23 cellular contexts compared by ENCODE assay signal in the genomic region with DNA sequence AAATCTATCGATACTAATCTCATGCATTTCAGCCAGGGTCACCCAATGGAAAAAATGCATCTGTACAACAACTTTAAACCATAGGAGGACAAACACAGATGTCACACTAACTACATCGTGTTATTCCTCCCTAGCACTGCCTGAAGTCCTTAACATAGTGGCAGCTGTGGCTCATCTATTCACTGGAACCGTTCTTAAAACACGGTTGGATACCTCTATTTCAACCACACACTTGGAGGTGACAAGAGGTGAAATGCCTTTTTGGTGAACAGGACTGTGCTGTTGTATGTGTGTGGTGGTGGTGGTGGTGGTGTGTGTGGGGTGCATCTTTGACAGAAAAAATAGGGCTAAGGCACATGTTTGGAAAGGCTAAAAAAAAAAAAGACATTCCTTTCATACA.
A peak's percentile ranks its signal among the peaks of the same experiment; 100 is the strongest.
DNase-seq lines count a peak whose midpoint lies in the region; ATAC-seq and TF ChIP-seq lines count a peak whose summit lies in the region.
"Had no signal": no experiment of that assay in that cellular context is flagged by ENCODE, and none has a peak within 500 bp of the region (broad histone marks: within the 10 kb centered on the region; RNA-seq: fewer than 3 reads in every experiment).

No MANE protein-coding gene starts in this region.

- no peaks in the 10 kb centered on the region for H3K36me3 Mint-ChIP-seq in activated naive CD4-positive, alpha-beta T cell treated with anti-CD3 and anti-CD28 coated beads, Interleukin-2, amount 50 U/mL, for 72 hours
- H3K36me3 Mint-ChIP-seq: activated CD4-positive, alpha-beta memory T cell treated with anti-CD3 and anti-CD28 coated beads for 36 hours had no signal

- H3K4me1 ChIP-seq in ACC112 (ENCODE audit: control insufficient read depth, insufficient read depth, low read length, unreplicated experiment): peaks cover 66% of the 10 kb centered on the region
- H3K4me1 ChIP-seq in adipocyte (ENCODE audit: control insufficient read depth, insufficient read depth, low read length): peaks cover 52% of the 10 kb centered on the region
- H3K4me1 ChIP-seq in adrenal gland (replicated peaks in 1 of 2): peaks cover 0 to 10% of the 10 kb centered on the region in 2 donors
- H3K4me1 ChIP-seq: body of pancreas had no signal

- H2AFZ ChIP-seq in ACC112 (ENCODE audit: low read length, unreplicated experiment): peak overlapping the region; percentile 31

- H3K9me3 ChIP-seq in adipocyte (ENCODE audit: control insufficient read depth, low read length): no peaks in the 10 kb centered on the region
- no peaks in the 10 kb centered on the region for H3K9me3 ChIP-seq in adrenal gland (replicated peaks in 1 of 3)
- H3K9me3 ChIP-seq: body of pancreas, sigmoid colon, thyroid gland had no signal

- TF ChIP-seq POLR2A in adrenal gland (IDR thresholded peaks at IDR 0.05): no peak

- intact Hi-C loops in adrenal gland (cut with DNase I): no loop called here

- H3K9me3 Mint-ChIP-seq in activated naive CD4-positive, alpha-beta T cell treated with anti-CD3 and anti-CD28 coated beads, Interleukin-2, amount 50 U/mL, for 72 hours: no peaks in the 10 kb centered on the region
- H3K9me3 Mint-ChIP-seq: activated B cell treated with CpG ODN at 0.5 μM for 24 hours; activated CD4-positive, alpha-beta memory T cell treated with anti-CD3 and anti-CD28 coated beads for 36 hours; activated naive CD4-positive, alpha-beta T cell treated with anti-CD3 and anti-CD28 coated beads for 36 hours had no signal

- H3K9ac ChIP-seq in adipocyte (ENCODE audit: low read length): peak overlapping the region; percentile 3

- H3K27me3 ChIP-seq in ACC112 (ENCODE audit: insufficient read depth, low read length) (no peaks in the 10 kb centered on the region), adipocyte (replicated peaks; ENCODE audit: control insufficient read depth, insufficient read depth, low read length) (no peaks in the 10 kb centered on the region), layer of hippocampus (ENCODE audit: control insufficient read depth, insufficient read depth, low read length) (no peaks in the 10 kb centered on the region), adrenal gland (no peaks in the 10 kb centered on the region), H7 (ENCODE audit: control insufficient read depth, insufficient read depth, low read length) (no peaks in the 10 kb centered on the region)
- H3K27me3 ChIP-seq: body of pancreas, sigmoid colon, thyroid gland had no signal

- 0 out of 2 replicates have a peak overlapping the region, but pooled peaks have one; percentile 2 for H3K4me3 ChIP-seq in ACC112 (ENCODE audit: low read depth, low read length)
- peak overlapping the region; percentile 5 for H3K4me3 ChIP-seq in adipocyte (ENCODE audit: low read length)
- no peak overlapping the region for H3K4me3 ChIP-seq in adrenal gland
- no peak overlapping the region for H3K4me3 ChIP-seq in H7 (ENCODE audit: insufficient read depth, low read depth, low read length)
- H3K4me3 ChIP-seq: body of pancreas, sigmoid colon, thyroid gland had no signal

- peak; percentile 20 for DNase-seq in GM04503 (ENCODE audit: low read depth)
- DNase-seq in adipocyte (ENCODE audit: low read depth): no peak
- DNase-seq in adrenal gland: no peak
- DNase-seq in H7: no peak
- DNase-seq in activated naive CD4-positive, alpha-beta T cell treated with anti-CD3 and anti-CD28 coated beads, Interleukin-2, amount 50 U/mL, for 72 hours (ENCODE audit: low spot score in 2 of 2): no peak
- DNase-seq: activated B cell treated with CpG ODN at 0.5 μM for 24 hours; activated CD4-positive, alpha-beta memory T cell treated with anti-CD3 and anti-CD28 coated beads for 36 hours; activated naive CD4-positive, alpha-beta T cell treated with anti-CD3 and anti-CD28 coated beads for 36 hours; body of pancreas; COR-L47; cortex of kidney; NCI-H1436 treated with DMSO at 0.1 percent for 48 hours; NCI-H2227 treated with DMSO at 0.1 percent for 48 hours; NCI-H774; sigmoid colon; stimulated activated naive CD4-positive, alpha-beta T cell; T-helper 9 cell; thyroid gland had no signal

- TF ChIP-seq CTCF in adrenal gland (IDR thresholded peaks at IDR 0.05): no peak

- ATAC-seq in activated naive CD4-positive, alpha-beta T cell treated with anti-CD3 and anti-CD28 coated beads, Interleukin-2, amount 50 U/mL, for 72 hours: no peak
- ATAC-seq in GM18870 (IDR thresholded peaks at IDR 0.05; ENCODE audit: unreplicated experiment): no peak
- ATAC-seq: body of pancreas, HCT116, HepG2 had no signal

- 71 to 85% (median 73%) methylated on average over 4 of the region's 4 CpGs for WGBS in adrenal gland, 4 donors

- peak overlapping the region; percentile 72 for H3K27ac ChIP-seq in ACC112 (ENCODE audit: low read depth, low read length)
- H3K27ac ChIP-seq in layer of hippocampus (ENCODE audit: low read depth, low read length): peak overlapping the region; percentile 4
- no peak overlapping the region for H3K27ac ChIP-seq in adrenal gland
- H3K27ac ChIP-seq: body of pancreas, sigmoid colon had no signal

- H3K36me3 ChIP-seq in ACC112 (ENCODE audit: insufficient read depth, low read length): peaks cover 31% of the 10 kb centered on the region
- H3K36me3 ChIP-seq in adipocyte (ENCODE audit: control insufficient read depth, insufficient read depth, low read length, severe bottlenecking): peaks cover 62% of the 10 kb centered on the region
- H3K36me3 ChIP-seq in adrenal gland (replicated peaks in 1 of 2): peaks cover 0 to 9% of the 10 kb centered on the region in 2 donors
- no peaks in the 10 kb centered on the region for H3K36me3 ChIP-seq in H7 (replicated peaks; ENCODE audit: control insufficient read depth, insufficient read depth, low read length)
- H3K36me3 ChIP-seq: sigmoid colon, thyroid gland had no signal

- H3K79me2 ChIP-seq in ACC112 (ENCODE audit: control insufficient read depth, insufficient read depth, low read length, unreplicated experiment): peaks cover 18% of the 10 kb centered on the region

- no peak overlapping the region for H3K27ac Mint-ChIP-seq in activated naive CD4-positive, alpha-beta T cell treated with anti-CD3 and anti-CD28 coated beads, Interleukin-2, amount 50 U/mL, for 72 hours
- H3K27ac Mint-ChIP-seq: activated B cell treated with CpG ODN at 0.5 μM for 24 hours; activated CD4-positive, alpha-beta memory T cell treated with anti-CD3 and anti-CD28 coated beads for 36 hours; activated naive CD4-positive, alpha-beta T cell treated with anti-CD3 and anti-CD28 coated beads for 36 hours had no signal

Comparison
In these comparisons a context has a peak if more than half of its experiments do, and no peak if none do; other contexts are left out.
1. H3K27ac ChIP-seq: peak in ACC112 (single experiment) and layer of hippocampus (single experiment); none in adrenal gland (0 of 5).
2. H3K4me3 ChIP-seq: peak in ACC112 (single experiment) and adipocyte (single experiment); none in adrenal gland (0 of 4) and H7 (single experiment).